In the genomic region with DNA sequence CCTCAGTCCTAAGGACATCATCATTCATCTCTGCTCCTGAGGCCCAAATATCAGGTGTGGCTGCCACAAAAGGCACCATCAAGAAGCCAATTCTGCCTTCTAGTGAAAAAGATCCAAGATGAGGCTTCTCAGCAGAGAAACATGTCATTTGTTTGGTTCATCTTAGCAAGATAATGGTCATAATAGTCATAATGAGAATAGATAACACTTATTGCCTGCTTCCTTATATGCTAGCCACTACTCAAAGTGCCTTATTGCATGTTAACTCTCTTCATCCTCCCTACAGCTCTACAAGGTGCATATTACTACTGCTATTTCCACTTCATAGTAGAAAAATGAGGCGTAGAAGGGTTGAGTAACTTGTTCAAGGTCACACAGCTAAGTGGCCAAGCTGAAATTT, we compare ENCODE assay signal across 17 cellular contexts. TPM values are rescaled to one million over a fixed set of nuclear protein-coding genes. Genes with fewer than 3 reads are reported as not detected.
DNase-seq lines count a peak whose midpoint lies in the region; ATAC-seq, FAIRE-seq and TF ChIP-seq lines count a peak whose summit lies in the region.
"Had no signal": no experiment of that assay in that cellular context is flagged by ENCODE, and none has a peak within 500 bp of the region (broad histone marks: within the 10 kb centered on the region; RNA-seq: fewer than 3 reads in every experiment).

No MANE protein-coding gene starts in this region.

- 72% methylated on average over 1 of the region's 1 CpG for WGBS in right cardiac atrium
- WGBS in H1 (ENCODE audit: extremely low coverage in 1 of 2, insufficient coverage in 1 of 2, insufficient read length in 1 of 2, insufficient replicate concordance in 2 of 2, low coverage in 1 of 2, low lambda C conversion rate in 2 of 2, missing lambda C conversion rate in 1 of 2), 2 experiments = 82% methylated on average over 1 of the region's 1 CpG; no CpG with 5 or more reads in 1 of the 2 experiments

- DNase-seq in right cardiac atrium = no peak
- no peak for DNase-seq in Right ventricle myocardium superior
- DNase-seq in H1 (ENCODE audit: low read depth in 1 of 2, low spot score in 2 of 2) = no peak
- DNase-seq in progenitor cell of endocrine pancreas (ENCODE audit: low spot score, unreplicated experiment) = no peak
- no peak for DNase-seq in uterus
- no peak for DNase-seq in NCI-H446 (lab: John Stamatoyannopoulos, UW)
- DNase-seq: activated T-cell treated with anti-CD3 and anti-CD28 coated beads, Interleukin-2, amount 50 U/mL, for 4 hours; aorta; effector CD4-positive, alpha-beta T cell; foreskin keratinocyte; naive thymus-derived CD4-positive, alpha-beta T cell; NCI-H187; NCI-H524; stimulated activated naive CD8-positive, alpha-beta T cell treated with anti-CD3 and anti-CD28 coated beads, Interleukin-15, amount 100 ng/mL, for 72 hours; T-cell had no signal

- CTCF ChIA-PET in H1 (lab: Charles Lee; ENCODE audit: partially characterized antibody) = interaction anchor here (0.6 to 9.0 kb wide), 9 partner anchors 10 to 104 kb away, joined by 3 to 205 read pairs (median 3); no protein-coding TSS in a partner anchor

- intact Hi-C loops in right cardiac atrium (cut with DNase I) (loop anchor here (5.0 to 10.0 kb wide), 4 partner anchors 57 to 92 kb away; partner anchors contain the start of genes CUEDC1 (in 2 of the 4) and VEZF1 (in 2 of the 4)), Right ventricle myocardium superior (cut with DNase I) (loop anchor here (5.0 kb wide), 1 partner anchor 87 kb away; no protein-coding TSS in a partner anchor), uterus (cut with DNase I; ENCODE audit: low total_unique reads) (loop anchor here (2.0 kb wide), 1 partner anchor 60 kb away; the partner anchor contains the start of gene CUEDC1)

- no peaks in the 10 kb centered on the region for H3K27me3 Mint-ChIP-seq in progenitor cell of endocrine pancreas

- H3K36me3 Mint-ChIP-seq in progenitor cell of endocrine pancreas (ENCODE audit: insufficient read depth) = no peaks in the 10 kb centered on the region
- H3K36me3 Mint-ChIP-seq: naive thymus-derived CD4-positive, alpha-beta T cell; T-cell had no signal

- H3K4me2 ChIP-seq in H1 (ENCODE audit: insufficient read depth in 1 of 2, low read depth in 2 of 2, low read length in 2 of 2) = no peak overlapping the region

- H3K79me2 ChIP-seq in H1 (ENCODE audit: control insufficient read depth in 1 of 2, insufficient read depth in 2 of 2, low read length in 2 of 2) = no peaks in the 10 kb centered on the region

- H2BK12ac ChIP-seq in H1 (ENCODE audit: low read depth, low read length) = no peak overlapping the region

- H3K4me1 ChIP-seq in right cardiac atrium (ENCODE audit: control insufficient read depth, insufficient read depth, low read length) (peaks cover 49% of the 10 kb centered on the region), H1 (replicated peaks in 1 of 4; ENCODE audit: control insufficient read depth in 3 of 4, insufficient read depth in 4 of 4, low read length in 3 of 4) (peaks cover 11 to 28% (median 22%) of the 10 kb centered on the region in 4 experiments), uterus (peaks cover 7 to 64% of the 10 kb centered on the region in 2 donors)

- H3K4me3 Mint-ChIP-seq in progenitor cell of endocrine pancreas (ENCODE audit: low read depth) = no peak overlapping the region
- H3K4me3 Mint-ChIP-seq: activated T-cell treated with anti-CD3 and anti-CD28 coated beads, Interleukin-2, amount 50 U/mL, for 4 hours; naive thymus-derived CD4-positive, alpha-beta T cell; stimulated activated naive CD8-positive, alpha-beta T cell treated with anti-CD3 and anti-CD28 coated beads, Interleukin-15, amount 100 ng/mL, for 72 hours; T-cell had no signal

- H3K36me3 ChIP-seq in H1 (ENCODE audit: control insufficient read depth in 2 of 4, insufficient read depth in 4 of 4, low read length in 3 of 4) = no peaks in the 10 kb centered on the region
- no peaks in the 10 kb centered on the region for H3K36me3 ChIP-seq in uterus

- no peak for TF ChIP-seq EP300 in H1 (IDR thresholded peaks at IDR 0.05; ENCODE audit: borderline replicate concordance in 1 of 2, low read depth in 2 of 2, low read length in 2 of 2)

- no peaks in the 10 kb centered on the region for H3K79me1 ChIP-seq in H1 (ENCODE audit: low read depth, low read length)

- H2BK5ac ChIP-seq in H1 (ENCODE audit: low read depth, low read length) = no peak overlapping the region

- H4K5ac ChIP-seq in H1 (ENCODE audit: insufficient read length, low read depth, low read length) = no peak overlapping the region

- TF ChIP-seq CTCF in H1 (IDR thresholded peaks at IDR 0.05; ENCODE audit: control extremely low read depth in 1 of 3, insufficient read depth in 1 of 3, low read depth in 1 of 3, low read length in 3 of 3) (no peak), progenitor cell of endocrine pancreas (IDR thresholded peaks at IDR 0.05; ENCODE audit: unreplicated experiment) (no peak), uterus (IDR thresholded peaks at IDR 0.05) (no peak)

- H2AK5ac ChIP-seq in H1 (ENCODE audit: low read depth, low read length) = no peak overlapping the region

- no peak overlapping the region for H4K8ac ChIP-seq in H1 (ENCODE audit: extremely low read depth, insufficient read depth, low read length)

- H2BK120ac ChIP-seq in H1 (replicated peaks; ENCODE audit: low read depth, low read length) = no peak overlapping the region

- no peak overlapping the region for H2BK20ac ChIP-seq in H1 (ENCODE audit: low read length)

- H4K91ac ChIP-seq in H1 (replicated peaks; ENCODE audit: insufficient read length, low read length) = peak overlapping the region; percentile 17

- H3K4ac ChIP-seq in H1 (replicated peaks; ENCODE audit: insufficient read length, low read depth, low read length) = no peak overlapping the region

- H3K9me3 ChIP-seq in right cardiac atrium (ENCODE audit: control insufficient read depth, low read length) = no peaks in the 10 kb centered on the region
- H3K9me3 ChIP-seq in H1 (ENCODE audit: insufficient read depth in 2 of 2, low read depth in 1 of 2, low read length in 1 of 2) = no peaks in the 10 kb centered on the region
- H3K9me3 ChIP-seq in uterus = no peaks in the 10 kb centered on the region

- H3K4me1 Mint-ChIP-seq in progenitor cell of endocrine pancreas (ENCODE audit: low read depth) = peaks cover 34% of the 10 kb centered on the region

- no peaks in the 10 kb centered on the region for H3K9me3 Mint-ChIP-seq in progenitor cell of endocrine pancreas (ENCODE audit: low read depth)
- H3K9me3 Mint-ChIP-seq: activated T-cell treated with anti-CD3 and anti-CD28 coated beads, Interleukin-2, amount 50 U/mL, for 4 hours; stimulated activated naive CD8-positive, alpha-beta T cell treated with anti-CD3 and anti-CD28 coated beads, Interleukin-15, amount 100 ng/mL, for 72 hours; T-cell had no signal

- no peak overlapping the region for H2AFZ ChIP-seq in H1 (ENCODE audit: low read length)

- H3K23me2 ChIP-seq in H1 (ENCODE audit: low read depth, low read length) = no peaks in the 10 kb centered on the region

- H3K27ac ChIP-seq in right cardiac atrium (ENCODE audit: low read length) (peak overlapping the region; percentile 84), H1 (ENCODE audit: low read depth, low read length) (no peak overlapping the region), uterus (peak overlapping the region; percentile 77 to 89)
- H3K27ac ChIP-seq: foreskin keratinocyte had no signal

- ATAC-seq in right cardiac atrium = no peak
- ATAC-seq in Right ventricle myocardium superior (ENCODE audit: poor library complexity) = no peak
- no peak for ATAC-seq in esophagus mucosa
- ATAC-seq in GM19395 (IDR thresholded peaks at IDR 0.05; ENCODE audit: unreplicated experiment) = no peak
- ATAC-seq: activated T-cell treated with anti-CD3 and anti-CD28 coated beads, Interleukin-2, amount 50 U/mL, for 4 hours; foreskin keratinocyte; naive thymus-derived CD4-positive, alpha-beta T cell; stimulated activated naive CD8-positive, alpha-beta T cell treated with anti-CD3 and anti-CD28 coated beads, Interleukin-15, amount 100 ng/mL, for 72 hours; T-cell had no signal

- TF ChIP-seq RAD21 in H1 (IDR thresholded peaks at IDR 0.05 in 1 of 2, conservative IDR thresholded peaks at IDR 0.05 in 1 of 2; ENCODE audit: low read depth in 2 of 2, low read length in 2 of 2) = no peak

- H3K56ac ChIP-seq in H1 (replicated peaks; ENCODE audit: insufficient read length, low read depth, low read length) = no peak overlapping the region

- H3K18ac ChIP-seq in H1 (ENCODE audit: extremely low read depth, low read length) = no peak overlapping the region

- H3K27me3 ChIP-seq in right cardiac atrium (ENCODE audit: control insufficient read depth, insufficient read depth) (no peaks in the 10 kb centered on the region), H1 (replicated peaks in 1 of 4; ENCODE audit: control insufficient read depth in 3 of 4, extremely low read depth in 1 of 4, insufficient read depth in 3 of 4, low read length in 3 of 4) (no peaks in the 10 kb centered on the region), uterus (no peaks in the 10 kb centered on the region)
- H3K27me3 ChIP-seq: foreskin keratinocyte had no signal

- no peak overlapping the region for H3K23ac ChIP-seq in H1 (ENCODE audit: insufficient read length)

- H3K14ac ChIP-seq in H1 (ENCODE audit: insufficient read length) = no peak overlapping the region

- peak overlapping the region; percentile 45 for H3K27ac Mint-ChIP-seq in progenitor cell of endocrine pancreas
- H3K27ac Mint-ChIP-seq: naive thymus-derived CD4-positive, alpha-beta T cell; stimulated activated naive CD8-positive, alpha-beta T cell treated with anti-CD3 and anti-CD28 coated beads, Interleukin-15, amount 100 ng/mL, for 72 hours; T-cell had no signal

- no peak overlapping the region for H2BK15ac ChIP-seq in H1 (ENCODE audit: low read length)

- H3K4me3 ChIP-seq in right cardiac atrium (ENCODE audit: low read length) = no peak overlapping the region
- H3K4me3 ChIP-seq in H1 (ENCODE audit: extremely low read depth in 1 of 4, insufficient read depth in 2 of 4, low read depth in 3 of 4, low read length in 4 of 4) = no peak overlapping the region
- H3K4me3 ChIP-seq in uterus = no peak overlapping the region

- TF ChIP-seq POLR2A in H1 (IDR thresholded peaks at IDR 0.05; ENCODE audit: control extremely low read depth in 1 of 2, low read depth in 2 of 2, low read length in 2 of 2) (no peak), uterus (IDR thresholded peaks at IDR 0.05) (no peak)

- POLR2A ChIA-PET in H1 (lab: Charles Lee; ENCODE audit: partially characterized antibody) = interaction anchor here (0.7 to 1.2 kb wide), 3 partner anchors 10 to 106 kb away, joined by 3 to 7 read pairs (median 4); no protein-coding TSS in a partner anchor

- no peaks in the 10 kb centered on the region for H4K20me1 ChIP-seq in H1 (replicated peaks in 1 of 2; ENCODE audit: control insufficient read depth in 1 of 2, insufficient read depth in 2 of 2, low read length in 2 of 2)

- H3K9ac ChIP-seq in H1 (replicated peaks in 1 of 4; ENCODE audit: extremely low read depth in 1 of 4, low read depth in 3 of 4, low read length in 3 of 4) = no peak overlapping the region

- no peak for FAIRE-seq in H1 (lab: Jason Lieb, UNC)

RNA-seq across cellular contexts. Expression of gene MRPS23, which starts 45.0 kb away (rescaled TPM):
- total RNA-seq in right cardiac atrium (10 to 100 TPM; 50.9 to 68.3 (median 61.1) TPM), Right ventricle myocardium superior (89.8 TPM), progenitor cell of endocrine pancreas (34.6 and 38.9 TPM in 2 replicates), uterus (10 to 100 TPM in 2 of 4 donors, 1 to 10 TPM in 2; 5.9 to 35.2 (median 16.8) TPM), esophagus mucosa (29.4 TPM)
- polyA plus RNA-seq in right cardiac atrium (54.7 TPM), H1 (2011; rRNA removed) (32.9 and 38.6 TPM in 2 replicates)
- 60.4 and 73.4 TPM in 2 replicates for total RNA-seq in H1 (2021; fragmentation: NEBNext Ultra II Directional; extraction: Animal tissue kit (Norgen Biotek cat#: 25700))
- polyA plus RNA-seq in H1 (2011; cell fraction: cytosol; rRNA removed) = 68.9 TPM
- polyA plus RNA-seq in H1 (2011; cell fraction: nucleus; rRNA removed) = 26.0 TPM
- polyA plus RNA-seq in H1 (2012, experiment 1 of 2) = 64.2 to 105 TPM (median 72.5 TPM) in 4 replicates
- 49.1 TPM for polyA plus RNA-seq in H1 (2012, experiment 2 of 2)
- polyA plus RNA-seq in H1 (2013, experiment 1 of 2) = 25.2 TPM
- 26.2 TPM for polyA plus RNA-seq in H1 (2013, experiment 2 of 2)
- 18.4 and 25.9 TPM in 2 replicates for polyA minus RNA-seq in H1 (2011; rRNA and poly(A)+ RNA removed)
- 10.5 TPM for polyA minus RNA-seq in H1 (2011; cell fraction: cytosol; rRNA and poly(A)+ RNA removed)
- polyA minus RNA-seq in H1 (2011; cell fraction: nucleus; rRNA and poly(A)+ RNA removed) = 21.0 TPM
